Comparison of ENCODE assay signal across 12 cellular contexts in genomic region chr3:72907131-72907697, GRCh38. TPM values are rescaled to one million over a fixed set of nuclear protein-coding genes. Genes with fewer than 3 reads are reported as not detected.
DNase-seq lines count a peak whose midpoint lies in the region; ATAC-seq and TF ChIP-seq lines count a peak whose summit lies in the region.
"Had no signal": no experiment of that assay in that cellular context is flagged by ENCODE, and none has a peak within 500 bp of the region (broad histone marks: within the 10 kb centered on the region; RNA-seq: fewer than 3 reads in every experiment).

No MANE protein-coding gene starts in this region.

- no peak overlapping the region for H3K4me3 ChIP-seq in AG10803 (ENCODE audit: low read length)
- H3K4me3 ChIP-seq: BLaER1 treated with 17β-estradiol and CSF1 and Interleukin-3, amounts not matched to agents 10 nM and 100 nM had no signal

- H3K27me3 Mint-ChIP-seq in activated T-cell treated with anti-CD3 and anti-CD28 coated beads, Interleukin-2, amount 50 U/mL, for 72 hours (ENCODE audit: low read depth): peaks cover 15% of the 10 kb centered on the region

- H3K36me3 Mint-ChIP-seq in activated T-cell treated with anti-CD3 and anti-CD28 coated beads, Interleukin-2, amount 50 U/mL, for 72 hours (ENCODE audit: insufficient read depth in 2 of 2): no peaks in the 10 kb centered on the region

- ATAC-seq in left ventricle myocardium superior (peak; percentile 79), HG03460 (IDR thresholded peaks at IDR 0.05; ENCODE audit: unreplicated experiment) (no peak)
- no peak for ATAC-seq in activated T-cell treated with anti-CD3 and anti-CD28 coated beads, Interleukin-2, amount 50 U/mL, for 72 hours (replicated peaks in 1 of 2)

- DNase-seq in AG10803 (ENCODE audit: low read depth): peak; percentile 98
- peak; percentile 79 for DNase-seq in astrocyte of the hippocampus (ENCODE audit: low read depth, low spot score)
- DNase-seq in left ventricle myocardium superior: no peak
- peak; percentile 45 for DNase-seq in renal cortical epithelial cell (ENCODE audit: low read depth)
- no peak for DNase-seq in NCI-H510A treated with DMSO at 0.1 percent for 48 hours (lab: John Stamatoyannopoulos, UW)
- DNase-seq in GM10266 (ENCODE audit: extremely low spot score): no peak
- DNase-seq in activated T-cell treated with anti-CD3 and anti-CD28 coated beads, Interleukin-2, amount 50 U/mL, for 72 hours: no peak
- DNase-seq: activated gamma-delta T cell, Kasumi-1, SHP77 had no signal

- no peak overlapping the region for H3K4me3 Mint-ChIP-seq in activated T-cell treated with anti-CD3 and anti-CD28 coated beads, Interleukin-2, amount 50 U/mL, for 72 hours

- intact Hi-C loops in left ventricle myocardium superior (cut with micrococcal nuclease): no loop called here

- no peak overlapping the region for H3K27ac Mint-ChIP-seq in activated T-cell treated with anti-CD3 and anti-CD28 coated beads, Interleukin-2, amount 50 U/mL, for 72 hours

- TF ChIP-seq CTCF in AG10803 (conservative IDR thresholded peaks at IDR 0.05; ENCODE audit: low read length) (no peak), GM10266 (IDR thresholded peaks at IDR 0.05; ENCODE audit: control insufficient read depth, insufficient read depth, low read depth, missing control alignments) (no peak)

- no peaks in the 10 kb centered on the region for H3K4me1 Mint-ChIP-seq in activated T-cell treated with anti-CD3 and anti-CD28 coated beads, Interleukin-2, amount 50 U/mL, for 72 hours (ENCODE audit: low read depth)

- no peaks in the 10 kb centered on the region for H3K9me3 Mint-ChIP-seq in activated T-cell treated with anti-CD3 and anti-CD28 coated beads, Interleukin-2, amount 50 U/mL, for 72 hours

RNA-seq across cellular contexts. Expression of gene GXYLT2, which starts 19.4 kb away (rescaled TPM):
- 7.3 TPM for total RNA-seq in left ventricle myocardium superior
- 1.0 and 7.0 TPM in 2 replicates for total RNA-seq in renal cortical epithelial cell
- total RNA-seq in activated T-cell treated with anti-CD3 and anti-CD28 coated beads, Interleukin-2, amount 50 U/mL, for 72 hours: under 1 TPM; 0.23 to 0.26 TPM

RNA-seq across cellular contexts. Expression of gene SHQ1, which starts 59.0 kb away (rescaled TPM):
- total RNA-seq in left ventricle myocardium superior (17.0 TPM), renal cortical epithelial cell (22.2 and 25.0 TPM in 2 replicates)
- total RNA-seq in activated T-cell treated with anti-CD3 and anti-CD28 coated beads, Interleukin-2, amount 50 U/mL, for 72 hours: 10 to 100 TPM; 26.4 to 26.7 TPM

Comparison
In these comparisons a context has a peak if more than half of its experiments do, and no peak if none do; other contexts are left out.
1. DNase-seq: peak in AG10803 (single experiment), astrocyte of the hippocampus (single experiment) and renal cortical epithelial cell (single experiment); none in left ventricle myocardium superior (single experiment), NCI-H510A treated with DMSO at 0.1 percent for 48 hours (single experiment), GM10266 (single experiment) and activated T-cell treated with anti-CD3 and anti-CD28 coated beads, Interleukin-2, amount 50 U/mL, for 72 hours (0 of 2).